Comparison of ENCODE assay signal across 8 cellular contexts in genomic region chr11:288328-289144, GRCh38. TPM values are rescaled to one million over a fixed set of nuclear protein-coding genes. Genes with fewer than 3 reads are reported as not detected.
A peak's percentile ranks its signal among the peaks of the same experiment; 100 is the strongest.
DNase-seq lines count a peak whose midpoint lies in the region; ATAC-seq, FAIRE-seq and TF ChIP-seq lines count a peak whose summit lies in the region.

TSS of gene PGGHG (plus strand) at chr11:289126. CDS start at chr11:289817, 691 bp downstream.

- no peak within 1 kb of the TSS for H3K9ac ChIP-seq in HUES48 (ENCODE audit: low read depth, low read length)
- no peak within 1 kb of the TSS for H3K9ac ChIP-seq in mammary epithelial cell (ENCODE audit: insufficient read depth, low read length)
- H3K9ac ChIP-seq in keratinocyte (ENCODE audit: control insufficient read depth, extremely low read depth, insufficient read depth, low read length), result peak within 1 kb of the TSS; percentile 44

- H3K27me3 ChIP-seq in ACC112 (ENCODE audit: insufficient read depth, low read length) (peaks cover 12% of the 10 kb centered on the region; the same call in 1 of the 2 replicates), HUES48 (ENCODE audit: control insufficient read depth, insufficient read depth, low read length) (peaks cover 29% of the 10 kb centered on the region), mammary epithelial cell (ENCODE audit: insufficient read depth, low read length) (peaks cover 14% of the 10 kb centered on the region), keratinocyte (ENCODE audit: control insufficient read depth, extremely low read depth, insufficient read depth, low read length) (peaks cover 30% of the 10 kb centered on the region)

- H3K27me3 Mint-ChIP-seq in T-helper 2 cell treated with Interferon-gamma antibody and Interleukin-4, amounts not matched to agents 5 μg/mL and 100 μg/mL, for 36 hours (ENCODE audit: low read depth), result peaks cover 11% of the 10 kb centered on the region

- peak; percentile 56 for DNase-seq in T-helper 2 cell treated with Interferon-gamma antibody and Interleukin-4, amounts not matched to agents 5 μg/mL and 100 μg/mL, for 36 hours (ENCODE audit: low spot score)
- no peak for DNase-seq in mammary epithelial cell
- DNase-seq in keratinocyte (ENCODE audit: low read depth, low spot score), result no peak
- peak; percentile 50 for DNase-seq in stimulated activated CD4-positive, alpha-beta T cell treated with anti-CD3 and anti-CD28 coated beads, Interleukin-4, amount 100 ng/mL, for 1 hour
- DNase-seq in DMS153 (lab: John Stamatoyannopoulos, UW), result no peak

- H3K4me1 ChIP-seq in ACC112 (ENCODE audit: control insufficient read depth, insufficient read depth, low read length, unreplicated experiment), result peaks cover 3% of the 10 kb centered on the region
- H3K4me1 ChIP-seq in HUES48 (ENCODE audit: control insufficient read depth, insufficient read depth, low read length), result peaks cover 13% of the 10 kb centered on the region
- peaks cover 16% of the 10 kb centered on the region for H3K4me1 ChIP-seq in mammary epithelial cell (ENCODE audit: insufficient read depth, low read length)
- H3K4me1 ChIP-seq in keratinocyte (ENCODE audit: control insufficient read depth, extremely low read depth, insufficient read depth, low read length), result peaks cover 7% of the 10 kb centered on the region

- ATAC-seq in GM18520 (IDR thresholded peaks at IDR 0.05; ENCODE audit: unreplicated experiment), result peak; percentile 47

- H3K4me3 Mint-ChIP-seq in T-helper 2 cell treated with Interferon-gamma antibody and Interleukin-4, amounts not matched to agents 5 μg/mL and 100 μg/mL, for 36 hours, result peak within 1 kb of the TSS; percentile 96

- in situ Hi-C loops in mammary epithelial cell (cut with MboI; ENCODE audit: low sequenced_read_pairs in 2 of 2), result no loop called here

- H3K9me3 ChIP-seq in HUES48 (ENCODE audit: control insufficient read depth, insufficient read depth, low read length) (no peaks in the 10 kb centered on the region), mammary epithelial cell (replicated peaks; ENCODE audit: insufficient read depth, low read length) (no peaks in the 10 kb centered on the region), keratinocyte (ENCODE audit: control insufficient read depth, low read depth, low read length) (no peaks in the 10 kb centered on the region)

- H3K79me2 ChIP-seq in ACC112 (ENCODE audit: control insufficient read depth, insufficient read depth, low read length, unreplicated experiment), result no peaks in the 10 kb centered on the region
- no peaks in the 10 kb centered on the region for H3K79me2 ChIP-seq in mammary epithelial cell (ENCODE audit: insufficient read depth, low read length)
- no peaks in the 10 kb centered on the region for H3K79me2 ChIP-seq in keratinocyte (ENCODE audit: control insufficient read depth, insufficient read depth, low read length)

- H3K4me3 ChIP-seq in ACC112 (ENCODE audit: low read depth, low read length) (peak within 1 kb of the TSS; percentile 88), HUES48 (ENCODE audit: low read depth, low read length) (peak within 1 kb of the TSS; percentile 49), mammary epithelial cell (replicated peaks in 1 of 3; ENCODE audit: insufficient read depth in 1 of 3, low read depth in 2 of 3, low read length in 3 of 3) (peak within 1 kb of the TSS; percentile 41 to 45 (median 42)), keratinocyte (ENCODE audit: control insufficient read depth in 2 of 3, extremely low read depth in 1 of 3, insufficient read depth in 2 of 3, low read depth in 1 of 3, low read length in 3 of 3) (peak within 1 kb of the TSS; percentile 35 to 75 (median 54))

- H4K20me1 ChIP-seq in mammary epithelial cell (ENCODE audit: insufficient read depth, low read length) (no peaks in the 10 kb centered on the region), keratinocyte (ENCODE audit: control insufficient read depth, extremely low read depth, insufficient read depth, low read length) (no peaks in the 10 kb centered on the region)

- peak within 1 kb of the TSS; percentile 86 for H3K27ac Mint-ChIP-seq in T-helper 2 cell treated with Interferon-gamma antibody and Interleukin-4, amounts not matched to agents 5 μg/mL and 100 μg/mL, for 36 hours

- intact Hi-C loops in mammary epithelial cell (cut with micrococcal nuclease), result no loop called here

- 15% methylated on average over 11 of the region's 94 CpGs for WGBS in mammary epithelial cell (ENCODE audit: low coverage, missing lambda C conversion rate)

- H3K4me2 ChIP-seq in mammary epithelial cell (ENCODE audit: insufficient read depth, low read depth, low read length), result peak within 1 kb of the TSS; percentile 93
- H3K4me2 ChIP-seq in keratinocyte (ENCODE audit: control insufficient read depth, extremely low read depth, insufficient read depth, low read depth, low read length), result peak within 1 kb of the TSS; percentile 86

- BruUV-seq in mammary epithelial cell (replicated peaks; lab: Mats Ljungman, UMichigan), result no TSS peak

- CTCF ChIA-PET in mammary epithelial cell (lab: Charles Lee; ENCODE audit: low non-redundant PET), result no interaction called here

- no peaks in the 10 kb centered on the region for H3K9me3 Mint-ChIP-seq in T-helper 2 cell treated with Interferon-gamma antibody and Interleukin-4, amounts not matched to agents 5 μg/mL and 100 μg/mL, for 36 hours

- no peak for FAIRE-seq in keratinocyte (lab: Jason Lieb, UNC)

- H3K36me3 Mint-ChIP-seq in T-helper 2 cell treated with Interferon-gamma antibody and Interleukin-4, amounts not matched to agents 5 μg/mL and 100 μg/mL, for 36 hours (ENCODE audit: low read depth), result peaks cover 9% of the 10 kb centered on the region

- dilution Hi-C loops in mammary epithelial cell (cut with HindIII; ENCODE audit: low sequenced_read_pairs), result no loop called here
- dilution Hi-C loops in keratinocyte (cut with MboI; ENCODE audit: extremely low pct_ligation_motif_present, low sequenced_read_pairs), result no loop called here

- no peak within 1 kb of the TSS for H3K27ac ChIP-seq in ACC112 (ENCODE audit: low read depth, low read length)
- no peak within 1 kb of the TSS for H3K27ac ChIP-seq in HUES48 (ENCODE audit: low read depth, low read length)
- no peak within 1 kb of the TSS for H3K27ac ChIP-seq in mammary epithelial cell (ENCODE audit: insufficient read depth, low read depth, low read length)
- H3K27ac ChIP-seq in keratinocyte (ENCODE audit: control insufficient read depth, insufficient read depth, low read length), result no peak within 1 kb of the TSS

- no peaks in the 10 kb centered on the region for H3K36me3 ChIP-seq in ACC112 (ENCODE audit: insufficient read depth, low read length)
- peaks cover 18% of the 10 kb centered on the region for H3K36me3 ChIP-seq in HUES48 (ENCODE audit: control insufficient read depth, insufficient read depth, low read length)
- H3K36me3 ChIP-seq in mammary epithelial cell (ENCODE audit: insufficient read depth, low read length), result no peaks in the 10 kb centered on the region
- no peaks in the 10 kb centered on the region for H3K36me3 ChIP-seq in keratinocyte (ENCODE audit: control insufficient read depth in 2 of 2, extremely low read depth in 1 of 2, insufficient read depth in 2 of 2, low read length in 2 of 2)

- no peak for TF ChIP-seq CTCF in mammary epithelial cell (conservative IDR thresholded peaks at IDR 0.05 in 1 of 2, IDR thresholded peaks at IDR 0.05 in 1 of 2; ENCODE audit: extremely low read depth in 1 of 2, insufficient read depth in 1 of 2, low read depth in 1 of 2, low read length in 2 of 2)
- no peak for TF ChIP-seq CTCF in keratinocyte (optimal IDR thresholded peaks at IDR 0.05 in 1 of 3, IDR thresholded peaks at IDR 0.05 in 1 of 3, conservative IDR thresholded peaks at IDR 0.05 in 1 of 3; ENCODE audit: extremely low read depth in 1 of 3, insufficient read depth in 2 of 3, low read length in 3 of 3)

- peaks cover 16% of the 10 kb centered on the region for H3K4me1 Mint-ChIP-seq in T-helper 2 cell treated with Interferon-gamma antibody and Interleukin-4, amounts not matched to agents 5 μg/mL and 100 μg/mL, for 36 hours (ENCODE audit: low read depth)

- H2AFZ ChIP-seq in ACC112 (ENCODE audit: low read length, unreplicated experiment) (peak within 1 kb of the TSS; percentile 96), mammary epithelial cell (ENCODE audit: low read depth, low read length) (peak within 1 kb of the TSS; percentile 76), keratinocyte (ENCODE audit: control insufficient read depth, low read length) (peak within 1 kb of the TSS; percentile 78)

- no peaks in the 10 kb centered on the region for H3K9me1 ChIP-seq in keratinocyte (ENCODE audit: control insufficient read depth, extremely low read depth, insufficient read depth, low read length)

RNA-seq across cellular contexts. Expression of gene PGGHG, which starts in this region (rescaled TPM):
- 1 to 10 TPM; 2.5 to 7.9 TPM for total RNA-seq in mammary epithelial cell
- polyA plus RNA-seq in mammary epithelial cell (1.5 TPM), keratinocyte (4.3 to 12.2 TPM (median 6.2 TPM) in 3 replicates)
- polyA minus RNA-seq in mammary epithelial cell (2.1 TPM), keratinocyte (2.3 to 3.0 TPM (median 2.4 TPM) in 3 replicates)
- polyA plus RNA-seq in keratinocyte (2011; ENCODE audit: low read depth), result 2.0 TPM
- polyA plus RNA-seq in keratinocyte (2011; cell fraction: cytosol; rRNA removed), result 0.97 and 2.1 TPM in 2 replicates
- polyA plus RNA-seq in keratinocyte (2011; cell fraction: nucleus; rRNA removed), result 68.1 and 95.0 TPM in 2 replicates
- 3.6 and 6.4 TPM in 2 replicates for polyA plus RNA-seq in keratinocyte (2012; ENCODE audit: low replicate concordance)
- polyA minus RNA-seq in keratinocyte (2011; cell fraction: cytosol; rRNA and poly(A)+ RNA removed), result 2.7 TPM
- polyA minus RNA-seq in keratinocyte (2011; cell fraction: nucleus; rRNA and poly(A)+ RNA removed), result 6.5 and 6.8 TPM in 2 replicates

Comparison
In these comparisons a context has a peak if more than half of its experiments do, and no peak if none do; other contexts are left out.
1. DNase-seq: peak in T-helper 2 cell treated with Interferon-gamma antibody and Interleukin-4, amounts not matched to agents 5 μg/mL and 100 μg/mL, for 36 hours (single experiment) and stimulated activated CD4-positive, alpha-beta T cell treated with anti-CD3 and anti-CD28 coated beads, Interleukin-4, amount 100 ng/mL, for 1 hour (single experiment); none in mammary epithelial cell (single experiment), keratinocyte (single experiment) and DMS153 (single experiment).
2. Peak in every context shown above with its lines, with median percentiles within 50 percentile points of each other: H2AFZ ChIP-seq and H3K4me3 ChIP-seq.